In the genomic region with DNA sequence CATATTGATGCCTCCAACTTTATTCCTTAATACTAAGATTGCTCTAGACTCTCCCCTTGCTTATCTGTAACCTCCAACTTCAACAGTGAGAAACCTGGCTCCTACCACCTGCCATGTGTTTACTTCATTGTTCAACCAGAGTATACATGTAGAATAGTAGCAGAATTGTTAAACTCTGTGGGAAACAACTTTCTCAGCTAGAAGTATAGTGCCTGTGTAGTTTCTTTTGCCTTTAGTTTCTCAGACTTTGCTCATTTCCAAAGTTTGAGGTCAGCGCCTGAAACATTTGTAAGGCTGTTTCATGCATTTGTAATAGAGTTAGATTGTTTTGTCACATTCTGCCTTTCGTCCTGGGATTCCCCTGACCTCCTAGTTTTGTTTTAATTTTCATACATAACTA, we compare ENCODE assay signal across 12 cellular contexts.
A peak's percentile ranks its signal among the peaks of the same experiment; 100 is the strongest.
DNase-seq lines count a peak whose midpoint lies in the region; ATAC-seq lines count a peak whose summit lies in the region.
"Had no signal": no experiment of that assay in that cellular context is flagged by ENCODE, and none has a peak within 500 bp of the region (broad histone marks: within the 10 kb centered on the region; RNA-seq: fewer than 3 reads in every experiment).

No MANE protein-coding gene starts in this region.

- ATAC-seq in GM18520 (IDR thresholded peaks at IDR 0.05; ENCODE audit: unreplicated experiment), result peak; percentile 95
- ATAC-seq in GM19395 (IDR thresholded peaks at IDR 0.05; ENCODE audit: unreplicated experiment), result peak; percentile 97
- ATAC-seq in HG02840 (IDR thresholded peaks at IDR 0.05; ENCODE audit: low FRiP score, unreplicated experiment), result peak; percentile 93
- peak; percentile 67 for ATAC-seq in HG03521 (IDR thresholded peaks at IDR 0.05; ENCODE audit: unreplicated experiment)

- DNase-seq in OCI-M1 (lab: John Stamatoyannopoulos, UW) (no peak), NCI-H128 (lab: John Stamatoyannopoulos, UW; ENCODE audit: unreplicated experiment) (no peak), NOMO-1 (lab: John Stamatoyannopoulos, UW; ENCODE audit: unreplicated experiment in 2 of 2) (no peak), DMS79 treated with DMSO at 0.1 percent for 48 hours (lab: John Stamatoyannopoulos, UW) (no peak)
- DNase-seq: amygdala, H9, NCI-H446 treated with DMSO at 0.1 percent for 48 hours, SHP77 had no signal
